In genomic region chr3:44529927-44530326, GRCh38 we compare ENCODE assay signal across 1 cellular context.
TF ChIP-seq lines count a peak whose summit lies in the region.

No MANE protein-coding gene starts in this region.

TF ChIP-seq in endothelial cell of umbilical vein, 7 proteins besides CTCF, POLR2A, EP300 and RAD21:
- TF ChIP-seq JUN (IDR thresholded peaks at IDR 0.05; ENCODE audit: borderline replicate concordance, insufficient read depth, insufficient read length, low read depth) (no peak), FOS (IDR thresholded peaks at IDR 0.05; ENCODE audit: borderline replicate concordance, insufficient read depth, low read length) (no peak), POLR2AphosphoS5 (IDR thresholded peaks at IDR 0.05; ENCODE audit: insufficient read depth, low read depth, low read length) (no peak), EZH2 (IDR thresholded peaks at IDR 0.05; ENCODE audit: borderline replicate concordance, low read depth, low read length, severe bottlenecking) (no peak), MYC (IDR thresholded peaks at IDR 0.05; ENCODE audit: low read depth, low read length) (no peak), GATA2 (IDR thresholded peaks at IDR 0.05; ENCODE audit: insufficient read depth, insufficient read length, low read depth, low read length) (no peak)
- TF ChIP-seq, protein P1, sequence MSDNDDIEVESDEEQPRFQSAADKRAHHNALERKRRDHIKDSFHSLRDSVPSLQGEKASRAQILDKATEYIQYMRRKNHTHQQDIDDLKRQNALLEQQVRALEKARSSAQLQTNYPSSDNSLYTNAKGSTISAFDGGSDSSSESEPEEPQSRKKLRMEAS (IDR thresholded peaks at IDR 0.05; ENCODE audit: insufficient read depth, insufficient read length), result no peak
